In the genomic region with DNA sequence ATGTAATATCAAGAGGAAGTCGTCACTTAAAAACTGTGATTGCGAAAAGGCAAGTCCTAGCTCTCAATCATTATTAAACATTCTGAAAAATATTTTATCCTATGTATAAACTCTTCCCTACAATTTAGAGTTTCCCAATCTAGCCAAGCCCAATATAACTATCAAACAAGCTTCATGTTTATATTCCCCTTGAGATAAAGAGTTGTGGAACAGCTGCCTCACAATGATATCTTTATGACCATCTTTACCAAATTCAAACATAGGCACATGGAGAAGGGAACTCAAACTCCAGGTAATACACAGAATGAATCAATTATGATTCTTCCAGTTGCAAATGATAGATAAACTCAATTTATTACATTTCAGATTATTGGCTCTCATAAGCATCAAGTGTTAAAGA, we compare ENCODE assay signal across 24 cellular contexts.
DNase-seq lines count a peak whose midpoint lies in the region; ATAC-seq and TF ChIP-seq lines count a peak whose summit lies in the region.
"Had no signal": no experiment of that assay in that cellular context is flagged by ENCODE, and none has a peak within 500 bp of the region (broad histone marks: within the 10 kb centered on the region; RNA-seq: fewer than 3 reads in every experiment).

No MANE protein-coding gene starts in this region.

- H3K27ac ChIP-seq in VCaP (peak overlapping the region; percentile 23; the same call in 1 of the 2 replicates), hepatocyte (no peak overlapping the region)
- H3K27ac ChIP-seq: BLaER1 had no signal

- no peaks in the 10 kb centered on the region for H3K4me1 Mint-ChIP-seq in nephron progenitor cell
- no peaks in the 10 kb centered on the region for H3K4me1 Mint-ChIP-seq in activated CD8-positive, alpha-beta T cell treated with anti-CD3 and anti-CD28 coated beads for 36 hours (ENCODE audit: low read depth)
- H3K4me1 Mint-ChIP-seq: CD14-positive monocyte; CD4-positive, alpha-beta memory T cell; CD4-positive, CD25-positive, alpha-beta regulatory T cell; CD8-positive, alpha-beta memory T cell had no signal

- no peaks in the 10 kb centered on the region for H3K36me3 Mint-ChIP-seq in nephron progenitor cell (ENCODE audit: low read depth)
- no peaks in the 10 kb centered on the region for H3K36me3 Mint-ChIP-seq in activated CD8-positive, alpha-beta T cell treated with anti-CD3 and anti-CD28 coated beads for 36 hours (ENCODE audit: low read depth)
- H3K36me3 Mint-ChIP-seq: CD14-positive monocyte; CD4-positive, alpha-beta memory T cell; CD4-positive, CD25-positive, alpha-beta regulatory T cell; CD8-positive, alpha-beta memory T cell had no signal

- H3K9me3 ChIP-seq in hepatocyte (ENCODE audit: low read depth): no peaks in the 10 kb centered on the region
- H3K9me3 ChIP-seq: BE2C had no signal

- H3K27me3 Mint-ChIP-seq in nephron progenitor cell (ENCODE audit: low read depth, poor library complexity): no peaks in the 10 kb centered on the region
- no peaks in the 10 kb centered on the region for H3K27me3 Mint-ChIP-seq in activated CD8-positive, alpha-beta T cell treated with anti-CD3 and anti-CD28 coated beads for 36 hours
- H3K27me3 Mint-ChIP-seq: CD4-positive, alpha-beta memory T cell; CD4-positive, CD25-positive, alpha-beta regulatory T cell; CD8-positive, alpha-beta memory T cell had no signal

- no peak overlapping the region for H3K4me3 ChIP-seq in hepatocyte
- H3K4me3 ChIP-seq: BLaER1, GM12878 had no signal

- ATAC-seq in left colon: peak; percentile 91
- no peak for ATAC-seq in GM19452 (IDR thresholded peaks at IDR 0.05; ENCODE audit: unreplicated experiment)
- no peak for ATAC-seq in activated CD8-positive, alpha-beta T cell treated with anti-CD3 and anti-CD28 coated beads for 36 hours
- ATAC-seq: GM12878 had no signal

- peak overlapping the region; percentile 9 for H3K27ac Mint-ChIP-seq in nephron progenitor cell
- no peak overlapping the region for H3K27ac Mint-ChIP-seq in activated CD8-positive, alpha-beta T cell treated with anti-CD3 and anti-CD28 coated beads for 36 hours
- H3K27ac Mint-ChIP-seq: CD4-positive, alpha-beta memory T cell; CD4-positive, CD25-positive, alpha-beta regulatory T cell had no signal

- no peaks in the 10 kb centered on the region for H3K9me3 Mint-ChIP-seq in nephron progenitor cell
- H3K9me3 Mint-ChIP-seq in activated CD8-positive, alpha-beta T cell treated with anti-CD3 and anti-CD28 coated beads for 36 hours: peaks cover 10% of the 10 kb centered on the region

- H3K4me3 Mint-ChIP-seq in nephron progenitor cell: no peak overlapping the region
- H3K4me3 Mint-ChIP-seq in activated CD8-positive, alpha-beta T cell treated with anti-CD3 and anti-CD28 coated beads for 36 hours: no peak overlapping the region
- H3K4me3 Mint-ChIP-seq: CD14-positive monocyte; CD4-positive, alpha-beta memory T cell; CD4-positive, CD25-positive, alpha-beta regulatory T cell; CD8-positive, alpha-beta memory T cell had no signal

- H4K20me1 ChIP-seq in hepatocyte (ENCODE audit: insufficient read depth, poor library complexity, severe bottlenecking): no peaks in the 10 kb centered on the region
- H4K20me1 ChIP-seq: BLaER1 had no signal

- 84% methylated on average over 2 of the region's 2 CpGs for WGBS in hepatocyte (ENCODE audit: low lambda C conversion rate, missing lambda C conversion rate)

- DNase-seq in NCI-H69 (lab: John Stamatoyannopoulos, UW) (peak; percentile 29), left colon (no peak), nephron progenitor cell (no peak), hepatocyte (ENCODE audit: low spot score) (no peak)
- no peak for DNase-seq in activated CD8-positive, alpha-beta T cell treated with anti-CD3 and anti-CD28 coated beads for 36 hours
- DNase-seq: 8988T; ACHN; BE2C; C1 segment of cervical spinal cord; CD4-positive, alpha-beta memory T cell; CD4-positive, CD25-positive, alpha-beta regulatory T cell; CD8-positive, alpha-beta memory T cell; COR-L47; DMS 273 treated with DMSO at 0.1 percent for 48 hours; DMS53; DMS79; DND-41; EL; GDM1 had no signal

- H3K27me3 ChIP-seq in hepatocyte: no peaks in the 10 kb centered on the region
- H3K27me3 ChIP-seq: BE2C, BLaER1 had no signal

- H3K36me3 ChIP-seq in hepatocyte (replicated peaks; ENCODE audit: insufficient read depth, low read depth): no peaks in the 10 kb centered on the region
- H3K36me3 ChIP-seq: BE2C, BLaER1 had no signal

- no peaks in the 10 kb centered on the region for H3K79me2 ChIP-seq in hepatocyte

- TF ChIP-seq CTCF in VCaP (conservative IDR thresholded peaks at IDR 0.05): no peak
- no peak for TF ChIP-seq CTCF in nephron progenitor cell (IDR thresholded peaks at IDR 0.05)
- TF ChIP-seq CTCF in hepatocyte (IDR thresholded peaks at IDR 0.05; ENCODE audit: poor library complexity): no peak
- TF ChIP-seq CTCF in activated CD8-positive, alpha-beta T cell treated with anti-CD3 and anti-CD28 coated beads for 36 hours (IDR thresholded peaks at IDR 0.05): no peak

- H3K4me2 ChIP-seq in hepatocyte: no peak overlapping the region
- H3K4me2 ChIP-seq: BLaER1 had no signal

- intact Hi-C loops in left colon (cut with DNase I, micrococcal nuclease): no loop called here
- intact Hi-C loops in activated CD8-positive, alpha-beta T cell treated with anti-CD3 and anti-CD28 coated beads for 36 hours (cut with micrococcal nuclease): no loop called here

- H2AFZ ChIP-seq in hepatocyte: no peak overlapping the region

- no peaks in the 10 kb centered on the region for H3K9me2 ChIP-seq in hepatocyte (replicated peaks; ENCODE audit: insufficient read depth)

- POLR2A ChIA-PET in activated CD8-positive, alpha-beta T cell treated with anti-CD3 and anti-CD28 coated beads for 36 hours (lab: Charles Lee): no interaction called here

- no peaks in the 10 kb centered on the region for H3K4me1 ChIP-seq in hepatocyte (ENCODE audit: insufficient read depth)
- H3K4me1 ChIP-seq: BE2C, BLaER1 had no signal

- CTCF ChIA-PET in activated CD8-positive, alpha-beta T cell treated with anti-CD3 and anti-CD28 coated beads for 36 hours (lab: Charles Lee): no interaction called here
